In genomic region chr2:237520290-237520689, GRCh38 we compare ENCODE assay signal across 36 cellular contexts. TPM values are rescaled to one million over a fixed set of nuclear protein-coding genes. Genes with fewer than 3 reads are reported as not detected.
"Had no signal": no experiment of that assay in that cellular context is flagged by ENCODE, and none has a peak within 500 bp of the region (broad histone marks: within the 10 kb centered on the region; RNA-seq: fewer than 3 reads in every experiment).

No MANE protein-coding gene starts in this region.

- ATAC-seq: activated CD8-positive, alpha-beta memory T cell treated with anti-CD3 and anti-CD28 coated beads, Interleukin-2, amount 10 ng/mL, durations not matched to agents 7 days and 5 days; PC-3 had no signal

- H3K9me3 ChIP-seq: ascending aorta, MG63 had no signal

- H3K27ac ChIP-seq: ascending aorta, cardiac muscle cell, RWPE1, WERI-Rb-1 had no signal

- H3K27me3 ChIP-seq: ascending aorta, cardiac muscle cell, MG63 had no signal

- DNase-seq: activated CD4-positive, alpha-beta memory T cell treated with anti-CD3 and anti-CD28 coated beads, Interleukin-2, amount 10 ng/mL, durations not matched to agents 7 days and 5 days; activated CD4-positive, alpha-beta T cell treated with anti-CD3 and anti-CD28 coated beads for 1 hour; activated CD4-positive, alpha-beta T cell treated with anti-CD3 and anti-CD28 coated beads for 48 hours; activated CD4-positive, CD25-positive, alpha-beta regulatory T cell; activated CD8-positive, alpha-beta memory T cell treated with anti-CD3 and anti-CD28 coated beads for 24 hours; activated CD8-positive, alpha-beta memory T cell treated with anti-CD3 and anti-CD28 coated beads, Interleukin-2, amount 10 ng/mL, durations not matched to agents 7 days and 5 days; activated CD8-positive, alpha-beta memory T cell treated with anti-CD3 and anti-CD28 coated beads, Interleukin-2, amount 50 U/mL, for 48 hours; activated effector memory CD4-positive, alpha-beta T cell treated with anti-CD3 and anti-CD28 coated beads, Interleukin-2, amount 50 U/mL, for 16 hours; activated naive CD4-positive, alpha-beta T cell; activated naive CD4-positive, alpha-beta T cell treated with anti-CD3 and anti-CD28 coated beads, Interleukin-2, amount 50 U/mL, for 16 hours; activated naive CD8-positive, alpha-beta T cell treated with anti-CD3 and anti-CD28 coated beads for 36 hours; activated T-cell treated with anti-CD3 and anti-CD28 coated beads, Interleukin-2, amount 50 U/mL, for 48 hours; amygdala; Kasumi-1; KG1; MG63; NCI-H1092 treated with DMSO at 0.1 percent for 48 hours; NCI-H1417; NCI-H146; NCI-H187; NCI-H2029 treated with DMSO at 0.1 percent for 48 hours; NCI-H2107; NCI-H2171; NCI-H510A; NCI-H526; NCI-H748 treated with DMSO at 0.1 percent for 48 hours; NK-92 treated with Interleukin-12 subunit alpha and Interleukin-12 subunit beta, amount 100 ng/mL, for 24 hours; PC-3; Right ventricle myocardium superior; T1000; WERI-Rb-1 had no signal

- H3K36me3 ChIP-seq: ascending aorta, cardiac muscle cell, MG63, WERI-Rb-1 had no signal

- H3K4me1 ChIP-seq: ascending aorta had no signal

- H3K4me3 ChIP-seq: ascending aorta, cardiac muscle cell, MG63 had no signal

RNA-seq across cellular contexts. Expression of gene MLPH, which starts 33.2 kb away (rescaled TPM):
- total RNA-seq: activated CD4-positive, alpha-beta memory T cell treated with anti-CD3 and anti-CD28 coated beads, Interleukin-2, amount 10 ng/mL, durations not matched to agents 7 days and 5 days; activated CD8-positive, alpha-beta memory T cell treated with anti-CD3 and anti-CD28 coated beads, Interleukin-2, amount 10 ng/mL, durations not matched to agents 7 days and 5 days; activated naive CD8-positive, alpha-beta T cell treated with anti-CD3 and anti-CD28 coated beads for 36 hours; T-helper 1 cell treated with Interleukin-12 subunit alpha and Interleukin-12 subunit beta and Interleukin-4 antibody, amounts not matched to agents 30 ng/mL and 1 ng/mL, for 36 hours; T-helper 2 cell treated with Interferon-gamma antibody and Interleukin-4, amounts not matched to agents 100 ng/mL and 5 ng/mL, for 36 hours had no signal

RNA-seq across cellular contexts. Expression of gene PRLH, which starts 46.1 kb away (rescaled TPM):
- total RNA-seq: activated CD4-positive, alpha-beta memory T cell treated with anti-CD3 and anti-CD28 coated beads, Interleukin-2, amount 10 ng/mL, durations not matched to agents 7 days and 5 days; activated CD8-positive, alpha-beta memory T cell treated with anti-CD3 and anti-CD28 coated beads, Interleukin-2, amount 10 ng/mL, durations not matched to agents 7 days and 5 days; activated naive CD8-positive, alpha-beta T cell treated with anti-CD3 and anti-CD28 coated beads for 36 hours; ascending aorta; cardiac muscle cell; PC-3; Right ventricle myocardium superior; T-helper 1 cell treated with Interleukin-12 subunit alpha and Interleukin-12 subunit beta and Interleukin-4 antibody, amounts not matched to agents 30 ng/mL and 1 ng/mL, for 36 hours; T-helper 2 cell treated with Interferon-gamma antibody and Interleukin-4, amounts not matched to agents 100 ng/mL and 5 ng/mL, for 36 hours had no signal
- polyA plus RNA-seq: cardiac muscle cell had no signal
